5 cellular contexts compared by ENCODE assay signal in the genomic region with DNA sequence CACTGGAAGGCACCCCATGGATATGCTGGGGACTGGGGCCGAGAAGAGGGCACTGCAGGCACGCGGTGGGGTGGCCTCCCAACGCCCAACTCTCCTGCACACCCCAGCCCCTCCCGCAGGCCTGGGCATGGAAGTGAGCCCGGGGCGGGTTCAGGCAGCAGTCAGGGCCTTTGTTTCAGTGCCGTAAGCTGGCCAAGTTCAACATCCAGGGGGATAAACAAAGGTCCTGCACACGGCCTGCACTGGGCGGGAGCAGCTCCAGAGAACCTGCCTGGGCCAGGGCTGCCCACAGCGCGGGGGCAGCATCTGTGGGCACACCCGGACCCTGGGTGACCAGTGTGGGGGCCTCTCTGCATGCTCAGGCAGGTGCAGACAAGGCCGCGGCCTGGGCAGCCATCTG.
DNase-seq lines count a peak whose midpoint lies in the region; ATAC-seq and TF ChIP-seq lines count a peak whose summit lies in the region.
"Not testable (repeated sequence)": the region's sequence is repeated elsewhere in the genome, so short reads cannot be mapped to it uniquely, and the experiment has no call there.

No MANE protein-coding gene starts in this region.

- 78 to 79% methylated on average over 4 to 6 of the region's 15 CpGs for WGBS in heart right ventricle, 2 donors
- WGBS in right lobe of liver (ENCODE audit: insufficient coverage, low coverage, low lambda C conversion rate, missing lambda C conversion rate): no CpG with 5 or more reads among the region's 15 CpGs
- WGBS in prostate gland: 73% methylated on average over 5 of the region's 15 CpGs

- ATAC-seq in heart right ventricle (peak in 5 of 8 donors; percentile 4 to 56 (median 40)), left lobe of liver (peak; percentile 81), right lobe of liver (peak; percentile 68 to 86 (median 71)), upper lobe of right lung (peak; percentile 9)

- H3K27ac ChIP-seq in heart right ventricle, right lobe of liver, prostate gland, upper lobe of right lung: not testable (repeated sequence)

- not testable (repeated sequence) for H3K4me1 ChIP-seq in heart right ventricle; right lobe of liver; prostate gland (replicated peaks); upper lobe of right lung

- TF ChIP-seq CTCF in heart right ventricle (IDR thresholded peaks at IDR 0.05); right lobe of liver (IDR thresholded peaks at IDR 0.05); prostate gland (IDR thresholded peaks at IDR 0.05); upper lobe of right lung (IDR thresholded peaks at IDR 0.05): not testable (repeated sequence)

- not testable (repeated sequence) for DNase-seq in heart right ventricle; left lobe of liver (ENCODE audit: low spot score); upper lobe of right lung
- DNase-seq in right lobe of liver: peak in 1 of 3 donors; percentile 52
- DNase-seq in prostate gland (ENCODE audit: low spot score): peak; percentile 45

- TF ChIP-seq POLR2A in right lobe of liver (IDR thresholded peaks at IDR 0.05); prostate gland (IDR thresholded peaks at IDR 0.05): not testable (repeated sequence)

- intact Hi-C loops in heart right ventricle (cut with DNase I); right lobe of liver (cut with DNase I); prostate gland (cut with DNase I); upper lobe of right lung (cut with DNase I): not testable (repeated sequence)

- not testable (repeated sequence) for H3K4me3 ChIP-seq in heart right ventricle, right lobe of liver, prostate gland, upper lobe of right lung

- not testable (repeated sequence) for H3K27me3 ChIP-seq in heart right ventricle; right lobe of liver; prostate gland (replicated peaks; ENCODE audit: insufficient read depth); upper lobe of right lung

- H3K36me3 ChIP-seq in heart right ventricle, right lobe of liver, prostate gland, upper lobe of right lung: not testable (repeated sequence)

- not testable (repeated sequence) for H3K9me3 ChIP-seq in heart right ventricle, right lobe of liver, prostate gland, upper lobe of right lung

Comparison
In these comparisons a context has a peak if more than half of its experiments do, and no peak if none do; other contexts are left out.
1. ATAC-seq: peak in every context shown above with its lines; median percentile 81 in left lobe of liver; 71 in right lobe of liver; 40 in heart right ventricle; 9 in upper lobe of right lung.